ENCODE assay signal across 11 cellular contexts in genomic region chr22:27105142-27106025, GRCh38.
DNase-seq lines count a peak whose midpoint lies in the region; ATAC-seq and TF ChIP-seq lines count a peak whose summit lies in the region.
"Had no signal": no experiment of that assay in that cellular context is flagged by ENCODE, and none has a peak within 500 bp of the region (broad histone marks: within the 10 kb centered on the region; RNA-seq: fewer than 3 reads in every experiment).

No MANE protein-coding gene starts in this region.

- H3K36me3 Mint-ChIP-seq in MCF 10A (ENCODE audit: insufficient read depth, unreplicated experiment) (no peaks in the 10 kb centered on the region), neural progenitor cell (no peaks in the 10 kb centered on the region)

- H3K79me2 ChIP-seq in mammary epithelial cell (ENCODE audit: insufficient read depth, low read length): no peaks in the 10 kb centered on the region
- H3K79me2 ChIP-seq in neural progenitor cell (ENCODE audit: low read depth): no peaks in the 10 kb centered on the region

- H3F3A ChIP-seq in neural progenitor cell (ENCODE audit: low read depth): peaks cover 2% of the 10 kb centered on the region

- H3K9me3 Mint-ChIP-seq in MCF 10A (ENCODE audit: unreplicated experiment) (no peaks in the 10 kb centered on the region), neural progenitor cell (no peaks in the 10 kb centered on the region)

- H3K27ac Mint-ChIP-seq in MCF 10A (ENCODE audit: low read depth, unreplicated experiment) (peak overlapping the region; percentile 84), neural progenitor cell (peak overlapping the region; percentile 74)

- H3K9ac ChIP-seq in mammary epithelial cell (ENCODE audit: insufficient read depth, low read length) (no peak overlapping the region), neural progenitor cell (no peak overlapping the region)

- BruUV-seq in MCF 10A (replicated peaks; lab: Mats Ljungman, UMichigan) (no TSS peak), mammary epithelial cell (replicated peaks; lab: Mats Ljungman, UMichigan) (no TSS peak)

- H3K4me2 ChIP-seq in mammary epithelial cell (ENCODE audit: insufficient read depth, low read depth, low read length) (no peak overlapping the region), neural progenitor cell (no peak overlapping the region)

- CTCF ChIA-PET in MCF 10A (lab: Yijun Ruan, JAX) (no interaction called here), mammary epithelial cell (lab: Charles Lee; ENCODE audit: low non-redundant PET) (no interaction called here)

- H4K20me1 ChIP-seq in mammary epithelial cell (ENCODE audit: insufficient read depth, low read length) (no peaks in the 10 kb centered on the region), neural progenitor cell (ENCODE audit: low read depth) (no peaks in the 10 kb centered on the region)

- H3K4me1 Mint-ChIP-seq in MCF 10A (ENCODE audit: insufficient read depth, unreplicated experiment) (peaks cover 35% of the 10 kb centered on the region), neural progenitor cell (peaks cover 50% of the 10 kb centered on the region)

- in situ Hi-C loops in mammary epithelial cell (cut with MboI; ENCODE audit: low sequenced_read_pairs in 2 of 2): no loop called here

- intact Hi-C loops in MCF 10A (cut with micrococcal nuclease) (no loop called here), mammary epithelial cell (cut with micrococcal nuclease) (no loop called here), vagina (cut with DNase I) (loop anchor here (10.0 kb wide), 1 partner anchor 699 kb away; the partner anchor contains the start of gene MN1)

- 81% methylated on average over 11 of the region's 11 CpGs for WGBS in mammary epithelial cell (ENCODE audit: low coverage, missing lambda C conversion rate)

- H3K4me3 Mint-ChIP-seq in MCF 10A (ENCODE audit: unreplicated experiment) (no peak overlapping the region), neural progenitor cell (no peak overlapping the region)

- DNase-seq in MCF 10A (ENCODE audit: unreplicated experiment) (peak; percentile 85), mammary epithelial cell (no peak), neural progenitor cell (ENCODE audit: low spot score) (no peak), vagina (ENCODE audit: extremely low spot score in 2 of 2) (peak in 1 of 2 donors; percentile 97), NOMO-1 treated with dmso at 0.1 percent for 144 hours (lab: John Stamatoyannopoulos, UW; ENCODE audit: unreplicated experiment) (no peak), NCI-H526 treated with DMSO at 0.1 percent for 48 hours (lab: John Stamatoyannopoulos, UW) (no peak)
- DNase-seq in stimulated activated CD4-positive, alpha-beta T cell treated with anti-CD3 and anti-CD28 coated beads, Interleukin-4, amount 100 ng/mL, for 1 hour: no peak
- DNase-seq: activated effector memory CD4-positive, alpha-beta T cell treated with Interleukin-2 at 50 U/mL for 16 hours; NCI-H510A had no signal

- no peak overlapping the region for H3K4me3 ChIP-seq in mammary epithelial cell (replicated peaks in 1 of 3; ENCODE audit: insufficient read depth in 1 of 3, low read depth in 2 of 3, low read length in 3 of 3)
- H3K4me3 ChIP-seq in neural progenitor cell: no peak overlapping the region
- no peak overlapping the region for H3K4me3 ChIP-seq in vagina

- H3K36me3 ChIP-seq in mammary epithelial cell (ENCODE audit: insufficient read depth, low read length) (no peaks in the 10 kb centered on the region), neural progenitor cell (no peaks in the 10 kb centered on the region), vagina (no peaks in the 10 kb centered on the region)

- H3K4me1 ChIP-seq in mammary epithelial cell (ENCODE audit: insufficient read depth, low read length) (no peaks in the 10 kb centered on the region), neural progenitor cell (peaks cover 11% of the 10 kb centered on the region), vagina (peaks cover 32% of the 10 kb centered on the region)

- peaks cover 55% of the 10 kb centered on the region for H3K27me3 ChIP-seq in mammary epithelial cell (ENCODE audit: insufficient read depth, low read length)
- H3K27me3 ChIP-seq in neural progenitor cell: peaks cover 5% of the 10 kb centered on the region
- no peaks in the 10 kb centered on the region for H3K27me3 ChIP-seq in vagina

- peaks cover 17% of the 10 kb centered on the region for H3K27me3 Mint-ChIP-seq in MCF 10A (ENCODE audit: insufficient read depth, unreplicated experiment)
- peaks cover 17% of the 10 kb centered on the region for H3K27me3 Mint-ChIP-seq in neural progenitor cell (ENCODE audit: insufficient read depth, low read depth)

- POLR2A ChIA-PET in MCF 10A (lab: Yijun Ruan, JAX): interaction anchor here (0.5 to 0.8 kb wide), 3 partner anchors 28 to 1277 kb away, joined by 3 to 4 read pairs (median 3); no protein-coding TSS in a partner anchor

- no peak overlapping the region for H3K27ac ChIP-seq in mammary epithelial cell (ENCODE audit: insufficient read depth, low read depth, low read length)
- no peak overlapping the region for H3K27ac ChIP-seq in neural progenitor cell
- peak overlapping the region; percentile 71 for H3K27ac ChIP-seq in vagina
- H3K27ac ChIP-seq: epithelial cell of prostate had no signal

- TF ChIP-seq CTCF in MCF 10A (IDR thresholded peaks at IDR 0.05; ENCODE audit: unreplicated experiment) (no peak), mammary epithelial cell (conservative IDR thresholded peaks at IDR 0.05 in 1 of 2, IDR thresholded peaks at IDR 0.05 in 1 of 2; ENCODE audit: extremely low read depth in 1 of 2, insufficient read depth in 1 of 2, low read depth in 1 of 2, low read length in 2 of 2) (no peak), neural progenitor cell (IDR thresholded peaks at IDR 0.05) (no peak), vagina (IDR thresholded peaks at IDR 0.05) (no peak)

- TF ChIP-seq POLR2A in vagina (IDR thresholded peaks at IDR 0.05): no peak

- H2AFZ ChIP-seq in mammary epithelial cell (ENCODE audit: low read depth, low read length) (no peak overlapping the region), neural progenitor cell (replicated peaks) (no peak overlapping the region)

- ATAC-seq in esophagus mucosa: peak; percentile 16

- no peaks in the 10 kb centered on the region for H3K9me3 ChIP-seq in mammary epithelial cell (replicated peaks; ENCODE audit: insufficient read depth, low read length)
- no peaks in the 10 kb centered on the region for H3K9me3 ChIP-seq in neural progenitor cell (ENCODE audit: low read depth)
- no peaks in the 10 kb centered on the region for H3K9me3 ChIP-seq in vagina

- dilution Hi-C loops in mammary epithelial cell (cut with HindIII; ENCODE audit: low sequenced_read_pairs): loop anchor here (5.0 kb wide), 1 partner anchor 48 kb away; no protein-coding TSS in a partner anchor
